ENCODE assay signal across 1 cellular context in the genomic region with DNA sequence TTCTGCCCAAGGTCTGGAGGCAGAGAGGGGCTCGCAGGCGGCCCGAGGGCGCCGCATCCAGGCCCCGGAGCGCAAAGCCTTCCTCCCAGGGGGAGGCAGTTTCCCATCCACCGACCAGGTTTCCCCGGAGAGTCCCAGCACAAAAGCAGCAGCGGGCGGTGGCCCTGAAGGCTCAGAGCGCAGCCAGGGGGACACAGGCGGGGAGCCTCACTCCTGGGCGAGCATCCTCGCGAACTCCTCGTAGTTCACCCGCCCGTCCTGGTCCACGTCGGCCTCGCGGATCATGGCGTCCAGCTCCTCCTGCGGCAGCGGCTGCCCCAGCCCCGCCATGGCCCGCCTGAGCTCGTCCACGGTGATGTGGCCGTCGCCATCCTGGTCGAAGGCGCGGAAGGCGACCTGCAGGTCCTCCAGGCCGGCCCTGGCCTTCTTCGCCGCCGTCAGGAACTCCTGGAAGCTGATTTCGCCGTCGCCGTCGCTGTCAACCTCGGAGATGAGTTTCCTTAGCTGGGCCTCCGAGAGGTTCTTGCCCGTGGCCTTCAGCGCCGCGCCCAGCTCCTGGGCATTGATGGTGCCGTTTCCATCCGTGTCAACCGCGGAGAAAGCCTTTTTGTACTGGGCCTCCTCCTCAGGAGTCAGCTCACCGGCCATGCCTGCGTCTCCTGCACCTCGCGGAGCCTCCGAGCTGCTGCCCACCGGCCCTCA.
TF ChIP-seq lines count a peak whose summit lies in the region.

No MANE protein-coding gene starts in this region.

TF ChIP-seq in H1, 55 proteins besides CTCF, POLR2A, EP300 and RAD21:
- TF ChIP-seq TAF1 (IDR thresholded peaks at IDR 0.05; ENCODE audit: low read depth, low read length) (no peak), CBX8 (IDR thresholded peaks at IDR 0.05; ENCODE audit: borderline replicate concordance, low read depth, low read length) (no peak), ASH2L (IDR thresholded peaks at IDR 0.05; ENCODE audit: low read length) (no peak), JUN (IDR thresholded peaks at IDR 0.05; ENCODE audit: low read depth, low read length) (no peak), SP4 (IDR thresholded peaks at IDR 0.05; ENCODE audit: low read length) (no peak), HDAC6 (IDR thresholded peaks at IDR 0.05; ENCODE audit: low read depth, low read length) (no peak), KDM5A (IDR thresholded peaks at IDR 0.05; ENCODE audit: low read length) (no peak), POU5F1 (IDR thresholded peaks at IDR 0.05; ENCODE audit: low read depth, low read length) (no peak), CHD1 (IDR thresholded peaks at IDR 0.05; ENCODE audit: low read depth, low read length) (no peak), RFX5 (IDR thresholded peaks at IDR 0.05; ENCODE audit: borderline replicate concordance, low read depth, low read length) (no peak), NANOG (IDR thresholded peaks at IDR 0.05; ENCODE audit: insufficient read depth, low read depth, low read length, poor library complexity, severe bottlenecking) (no peak), SAP30 (IDR thresholded peaks at IDR 0.05; ENCODE audit: insufficient read depth, insufficient replicate concordance, low read length) (no peak)
- TF ChIP-seq, protein P1, sequence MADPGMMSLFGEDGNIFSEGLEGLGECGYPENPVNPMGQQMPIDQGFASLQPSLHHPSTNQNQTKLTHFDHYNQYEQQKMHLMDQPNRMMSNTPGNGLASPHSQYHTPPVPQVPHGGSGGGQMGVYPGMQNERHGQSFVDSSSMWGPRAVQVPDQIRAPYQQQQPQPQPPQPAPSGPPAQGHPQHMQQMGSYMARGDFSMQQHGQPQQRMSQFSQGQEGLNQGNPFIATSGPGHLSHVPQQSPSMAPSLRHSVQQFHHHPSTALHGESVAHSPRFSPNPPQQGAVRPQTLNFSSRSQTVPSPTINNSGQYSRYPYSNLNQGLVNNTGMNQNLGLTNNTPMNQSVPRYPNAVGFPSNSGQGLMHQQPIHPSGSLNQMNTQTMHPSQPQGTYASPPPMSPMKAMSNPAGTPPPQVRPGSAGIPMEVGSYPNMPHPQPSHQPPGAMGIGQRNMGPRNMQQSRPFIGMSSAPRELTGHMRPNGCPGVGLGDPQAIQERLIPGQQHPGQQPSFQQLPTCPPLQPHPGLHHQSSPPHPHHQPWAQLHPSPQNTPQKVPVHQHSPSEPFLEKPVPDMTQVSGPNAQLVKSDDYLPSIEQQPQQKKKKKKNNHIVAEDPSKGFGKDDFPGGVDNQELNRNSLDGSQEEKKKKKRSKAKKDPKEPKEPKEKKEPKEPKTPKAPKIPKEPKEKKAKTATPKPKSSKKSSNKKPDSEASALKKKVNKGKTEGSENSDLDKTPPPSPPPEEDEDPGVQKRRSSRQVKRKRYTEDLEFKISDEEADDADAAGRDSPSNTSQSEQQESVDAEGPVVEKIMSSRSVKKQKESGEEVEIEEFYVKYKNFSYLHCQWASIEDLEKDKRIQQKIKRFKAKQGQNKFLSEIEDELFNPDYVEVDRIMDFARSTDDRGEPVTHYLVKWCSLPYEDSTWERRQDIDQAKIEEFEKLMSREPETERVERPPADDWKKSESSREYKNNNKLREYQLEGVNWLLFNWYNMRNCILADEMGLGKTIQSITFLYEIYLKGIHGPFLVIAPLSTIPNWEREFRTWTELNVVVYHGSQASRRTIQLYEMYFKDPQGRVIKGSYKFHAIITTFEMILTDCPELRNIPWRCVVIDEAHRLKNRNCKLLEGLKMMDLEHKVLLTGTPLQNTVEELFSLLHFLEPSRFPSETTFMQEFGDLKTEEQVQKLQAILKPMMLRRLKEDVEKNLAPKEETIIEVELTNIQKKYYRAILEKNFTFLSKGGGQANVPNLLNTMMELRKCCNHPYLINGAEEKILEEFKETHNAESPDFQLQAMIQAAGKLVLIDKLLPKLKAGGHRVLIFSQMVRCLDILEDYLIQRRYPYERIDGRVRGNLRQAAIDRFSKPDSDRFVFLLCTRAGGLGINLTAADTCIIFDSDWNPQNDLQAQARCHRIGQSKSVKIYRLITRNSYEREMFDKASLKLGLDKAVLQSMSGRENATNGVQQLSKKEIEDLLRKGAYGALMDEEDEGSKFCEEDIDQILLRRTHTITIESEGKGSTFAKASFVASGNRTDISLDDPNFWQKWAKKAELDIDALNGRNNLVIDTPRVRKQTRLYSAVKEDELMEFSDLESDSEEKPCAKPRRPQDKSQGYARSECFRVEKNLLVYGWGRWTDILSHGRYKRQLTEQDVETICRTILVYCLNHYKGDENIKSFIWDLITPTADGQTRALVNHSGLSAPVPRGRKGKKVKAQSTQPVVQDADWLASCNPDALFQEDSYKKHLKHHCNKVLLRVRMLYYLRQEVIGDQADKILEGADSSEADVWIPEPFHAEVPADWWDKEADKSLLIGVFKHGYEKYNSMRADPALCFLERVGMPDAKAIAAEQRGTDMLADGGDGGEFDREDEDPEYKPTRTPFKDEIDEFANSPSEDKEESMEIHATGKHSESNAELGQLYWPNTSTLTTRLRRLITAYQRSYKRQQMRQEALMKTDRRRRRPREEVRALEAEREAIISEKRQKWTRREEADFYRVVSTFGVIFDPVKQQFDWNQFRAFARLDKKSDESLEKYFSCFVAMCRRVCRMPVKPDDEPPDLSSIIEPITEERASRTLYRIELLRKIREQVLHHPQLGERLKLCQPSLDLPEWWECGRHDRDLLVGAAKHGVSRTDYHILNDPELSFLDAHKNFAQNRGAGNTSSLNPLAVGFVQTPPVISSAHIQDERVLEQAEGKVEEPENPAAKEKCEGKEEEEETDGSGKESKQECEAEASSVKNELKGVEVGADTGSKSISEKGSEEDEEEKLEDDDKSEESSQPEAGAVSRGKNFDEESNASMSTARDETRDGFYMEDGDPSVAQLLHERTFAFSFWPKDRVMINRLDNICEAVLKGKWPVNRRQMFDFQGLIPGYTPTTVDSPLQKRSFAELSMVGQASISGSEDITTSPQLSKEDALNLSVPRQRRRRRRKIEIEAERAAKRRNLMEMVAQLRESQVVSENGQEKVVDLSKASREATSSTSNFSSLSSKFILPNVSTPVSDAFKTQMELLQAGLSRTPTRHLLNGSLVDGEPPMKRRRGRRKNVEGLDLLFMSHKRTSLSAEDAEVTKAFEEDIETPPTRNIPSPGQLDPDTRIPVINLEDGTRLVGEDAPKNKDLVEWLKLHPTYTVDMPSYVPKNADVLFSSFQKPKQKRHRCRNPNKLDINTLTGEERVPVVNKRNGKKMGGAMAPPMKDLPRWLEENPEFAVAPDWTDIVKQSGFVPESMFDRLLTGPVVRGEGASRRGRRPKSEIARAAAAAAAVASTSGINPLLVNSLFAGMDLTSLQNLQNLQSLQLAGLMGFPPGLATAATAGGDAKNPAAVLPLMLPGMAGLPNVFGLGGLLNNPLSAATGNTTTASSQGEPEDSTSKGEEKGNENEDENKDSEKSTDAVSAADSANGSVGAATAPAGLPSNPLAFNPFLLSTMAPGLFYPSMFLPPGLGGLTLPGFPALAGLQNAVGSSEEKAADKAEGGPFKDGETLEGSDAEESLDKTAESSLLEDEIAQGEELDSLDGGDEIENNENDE (IDR thresholded peaks at IDR 0.05; ENCODE audit: insufficient replicate concordance, low read length) = no peak
